ENCODE assay signal across 16 cellular contexts in the genomic region with DNA sequence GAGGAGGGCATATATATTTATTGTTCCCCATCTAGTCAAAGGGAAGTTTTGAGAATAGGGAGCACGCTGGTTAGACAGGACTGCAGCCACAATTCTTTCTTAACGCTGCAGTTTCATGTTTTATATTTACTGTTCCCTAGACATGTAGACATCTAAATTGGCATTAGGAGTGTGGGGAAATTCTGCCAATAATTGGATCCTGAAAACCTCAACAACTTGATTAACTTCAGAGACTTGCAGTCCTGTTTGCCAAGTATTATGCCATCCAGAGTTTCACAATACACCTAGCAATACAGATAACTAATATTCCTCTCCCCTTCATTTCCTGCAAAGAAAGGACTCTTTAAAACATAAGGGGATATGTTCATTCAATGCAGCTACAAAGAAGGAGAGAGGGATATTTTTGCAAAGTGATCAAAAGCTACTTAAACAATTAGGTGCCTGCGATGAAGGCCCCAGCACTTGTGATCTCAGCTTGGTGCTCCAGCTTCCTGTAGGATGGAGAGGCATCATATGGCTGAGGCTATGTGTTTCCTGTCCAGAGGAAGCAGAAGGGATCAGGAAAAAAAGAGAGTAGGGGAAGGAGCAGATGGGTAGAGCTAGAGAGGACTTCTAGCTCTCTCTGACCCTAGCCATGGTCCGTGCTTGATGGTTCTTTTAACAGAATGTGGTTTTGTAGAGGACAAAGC.
"Had no signal": no experiment of that assay in that cellular context is flagged by ENCODE, and none has a peak within 500 bp of the region (broad histone marks: within the 10 kb centered on the region; RNA-seq: fewer than 3 reads in every experiment).

No MANE protein-coding gene starts in this region.

- H3K27me3 ChIP-seq: brain microvascular endothelial cell, colonic mucosa, tibial nerve had no signal

- H3K36me3 ChIP-seq: brain microvascular endothelial cell, colonic mucosa, tibial nerve had no signal

- H3K79me2 ChIP-seq: parathyroid adenoma had no signal

- ATAC-seq: esophagus mucosa; natural killer cell; stimulated activated naive CD8-positive, alpha-beta T cell treated with anti-CD3 and anti-CD28 coated beads, Interleukin-15, Interleukin-2, amounts not matched to agents 100 U/mL and 50 U/mL, for 24 hours had no signal

- H3K4me3 ChIP-seq: colonic mucosa, tibial nerve had no signal

- H2AFZ ChIP-seq: parathyroid adenoma had no signal

- H3K9ac ChIP-seq: parathyroid adenoma had no signal

- H3K27ac ChIP-seq: brain microvascular endothelial cell, colonic mucosa, parathyroid adenoma, tibial nerve had no signal

- H3K9me3 ChIP-seq: colonic mucosa, tibial nerve had no signal

- H3K4me1 ChIP-seq: colonic mucosa, parathyroid adenoma had no signal

- DNase-seq: activated B cell treated with CpG ODN at 0.5 μM for 24 hours; activated CD4-positive, alpha-beta memory T cell treated with anti-CD3 and anti-CD28 coated beads for 36 hours; activated CD4-positive, alpha-beta T cell treated with anti-CD3 and anti-CD28 coated beads for 4 hours; activated naive CD8-positive, alpha-beta T cell treated with anti-CD3 and anti-CD28 coated beads, Interleukin-2, amount 10 ng/mL, durations not matched to agents 7 days and 5 days; activated T-cell treated with anti-CD3 and anti-CD28 coated beads for 4 hours; aorta; brain microvascular endothelial cell; colonic mucosa; natural killer cell; stimulated activated CD4-positive, alpha-beta T cell treated with anti-CD3 and anti-CD28 coated beads, Interleukin-2, amount 100 ng/mL, for 24 hours; stimulated activated naive CD8-positive, alpha-beta T cell treated with anti-CD3 and anti-CD28 coated beads, Interleukin-15, Interleukin-2, amounts not matched to agents 100 U/mL and 50 U/mL, for 24 hours; T-helper 1 cell; T-helper 9 cell had no signal
